In the genomic region with DNA sequence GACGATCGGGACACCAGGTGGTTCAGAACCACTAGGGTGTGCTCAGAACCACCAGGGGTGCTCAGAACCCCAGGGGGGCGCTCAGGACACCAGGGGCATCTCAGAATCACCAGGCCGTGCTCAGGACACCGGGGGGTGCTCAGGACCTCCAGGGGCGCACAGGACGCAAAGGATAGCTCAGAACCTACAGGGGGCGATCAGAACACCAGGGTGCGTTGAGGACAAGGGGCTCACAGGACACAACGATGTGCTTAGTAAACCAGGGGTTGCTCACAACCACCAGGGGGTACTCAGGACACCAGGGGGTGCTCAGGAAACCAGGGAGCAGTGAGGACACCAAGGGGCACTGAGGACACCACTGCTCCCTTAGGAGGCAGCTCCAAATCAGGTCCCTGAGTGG, we compare ENCODE assay signal across 6 cellular contexts.
DNase-seq lines count a peak whose midpoint lies in the region; ATAC-seq, FAIRE-seq and TF ChIP-seq lines count a peak whose summit lies in the region.
"Not testable (repeated sequence)": the region's sequence is repeated elsewhere in the genome, so short reads cannot be mapped to it uniquely, and the experiment has no call there.

No MANE protein-coding gene starts in this region.

- H3K9me3 Mint-ChIP-seq in activated CD4-positive, alpha-beta T cell treated with anti-CD3 and anti-CD28 coated beads for 36 hours (ENCODE audit: low read depth); activated T-cell treated with anti-CD3 and anti-CD28 coated beads, Interleukin-2, amount 50 U/mL, for 72 hours; central memory CD8-positive, alpha-beta T cell; stimulated activated effector memory CD8-positive, alpha-beta T cell treated with anti-CD3 and anti-CD28 coated beads, Interleukin-12 subunit alpha, Interleukin-12 subunit beta, amount 100 ng/mL, for 72 hours; stimulated activated naive CD8-positive, alpha-beta T cell treated with anti-CD3 and anti-CD28 coated beads, Interleukin-15, amount 100 ng/mL, for 72 hours: not testable (repeated sequence)

- not testable (repeated sequence) for TF ChIP-seq EP300 in HepG2 (IDR thresholded peaks at IDR 0.05; ENCODE audit: low read depth in 2 of 2, low read length in 2 of 2); HepG2 (CRISPR knock-in tag; IDR thresholded peaks at IDR 0.05; ENCODE audit: borderline replicate concordance)

- TF ChIP-seq RAD21 in HepG2 (CRISPR knock-in tag; IDR thresholded peaks at IDR 0.05): not testable (repeated sequence)

- FAIRE-seq in HepG2 (lab: Jason Lieb, UNC): not testable (repeated sequence)

- not testable (repeated sequence) for TF ChIP-seq POLR2A in HepG2 (IDR thresholded peaks at IDR 0.05; ENCODE audit: insufficient read depth in 1 of 2, low read depth in 2 of 2, low read length in 2 of 2)

- H3K4me3 ChIP-seq in HepG2 (replicated peaks in 1 of 3; ENCODE audit: insufficient read depth in 1 of 3, low read depth in 2 of 3, low read length in 3 of 3): not testable (repeated sequence)

- in situ Hi-C loops in HepG2 (cut with HindIII; ENCODE audit: extremely low pct_ligation_motif_present, low pct_unique_long_range_greater_than_20kb): not testable (repeated sequence)

- CTCF ChIA-PET in activated CD4-positive, alpha-beta T cell treated with anti-CD3 and anti-CD28 coated beads for 36 hours (lab: Charles Lee); HepG2 (lab: Yijun Ruan, JAX; ENCODE audit: low intra/inter-chr PET ratio, low total read pairs): not testable (repeated sequence)

- not testable (repeated sequence) for H3K79me2 ChIP-seq in HepG2 (ENCODE audit: insufficient read depth, low read length)

- H3K27me3 ChIP-seq in HepG2 (ENCODE audit: control insufficient read depth in 1 of 2, insufficient read depth in 2 of 2, low read length in 2 of 2): not testable (repeated sequence)

- not testable (repeated sequence) for DNase-seq in activated CD4-positive, alpha-beta T cell treated with anti-CD3 and anti-CD28 coated beads for 36 hours; activated T-cell treated with anti-CD3 and anti-CD28 coated beads, Interleukin-2, amount 50 U/mL, for 72 hours; central memory CD8-positive, alpha-beta T cell (ENCODE audit: low spot score in 2 of 2); HepG2 (ENCODE audit: low spot score); stimulated activated effector memory CD8-positive, alpha-beta T cell treated with anti-CD3 and anti-CD28 coated beads, Interleukin-12 subunit alpha, Interleukin-12 subunit beta, amount 100 ng/mL, for 72 hours (ENCODE audit: low spot score in 2 of 2); stimulated activated naive CD8-positive, alpha-beta T cell treated with anti-CD3 and anti-CD28 coated beads, Interleukin-15, amount 100 ng/mL, for 72 hours

- not testable (repeated sequence) for H3K27ac Mint-ChIP-seq in activated CD4-positive, alpha-beta T cell treated with anti-CD3 and anti-CD28 coated beads for 36 hours; activated T-cell treated with anti-CD3 and anti-CD28 coated beads, Interleukin-2, amount 50 U/mL, for 72 hours; central memory CD8-positive, alpha-beta T cell (ENCODE audit: low read depth); stimulated activated effector memory CD8-positive, alpha-beta T cell treated with anti-CD3 and anti-CD28 coated beads, Interleukin-12 subunit alpha, Interleukin-12 subunit beta, amount 100 ng/mL, for 72 hours; stimulated activated naive CD8-positive, alpha-beta T cell treated with anti-CD3 and anti-CD28 coated beads, Interleukin-15, amount 100 ng/mL, for 72 hours

- WGBS in HepG2 (ENCODE audit: low lambda C conversion rate): no CpG with 5 or more reads among the region's 10 CpGs

- POLR2A ChIA-PET in activated CD4-positive, alpha-beta T cell treated with anti-CD3 and anti-CD28 coated beads for 36 hours (lab: Charles Lee); HepG2 (lab: Yijun Ruan, JAX): not testable (repeated sequence)

- intact Hi-C loops in activated CD4-positive, alpha-beta T cell treated with anti-CD3 and anti-CD28 coated beads for 36 hours (cut with DNase I, micrococcal nuclease); HepG2 (cut with micrococcal nuclease; ENCODE audit: unreplicated experiment): not testable (repeated sequence)

- H3K4me3 Mint-ChIP-seq in activated CD4-positive, alpha-beta T cell treated with anti-CD3 and anti-CD28 coated beads for 36 hours; activated T-cell treated with anti-CD3 and anti-CD28 coated beads, Interleukin-2, amount 50 U/mL, for 72 hours; central memory CD8-positive, alpha-beta T cell; stimulated activated effector memory CD8-positive, alpha-beta T cell treated with anti-CD3 and anti-CD28 coated beads, Interleukin-12 subunit alpha, Interleukin-12 subunit beta, amount 100 ng/mL, for 72 hours; stimulated activated naive CD8-positive, alpha-beta T cell treated with anti-CD3 and anti-CD28 coated beads, Interleukin-15, amount 100 ng/mL, for 72 hours: not testable (repeated sequence)

- TF ChIP-seq CTCF in HepG2 (CRISPR knock-in tag; IDR thresholded peaks at IDR 0.05): not testable (repeated sequence)

- H3K36me3 Mint-ChIP-seq in activated CD4-positive, alpha-beta T cell treated with anti-CD3 and anti-CD28 coated beads for 36 hours (ENCODE audit: low read depth); activated T-cell treated with anti-CD3 and anti-CD28 coated beads, Interleukin-2, amount 50 U/mL, for 72 hours (ENCODE audit: insufficient read depth in 2 of 2); central memory CD8-positive, alpha-beta T cell (ENCODE audit: insufficient read depth); stimulated activated effector memory CD8-positive, alpha-beta T cell treated with anti-CD3 and anti-CD28 coated beads, Interleukin-12 subunit alpha, Interleukin-12 subunit beta, amount 100 ng/mL, for 72 hours: not testable (repeated sequence)

- H3K9me3 ChIP-seq in HepG2 (ENCODE audit: low read length): not testable (repeated sequence)

- H4K20me1 ChIP-seq in HepG2 (ENCODE audit: insufficient read depth, low read length): not testable (repeated sequence)

- not testable (repeated sequence) for H3K9ac ChIP-seq in HepG2 (ENCODE audit: insufficient read depth, low read depth, low read length)

- H2AFZ ChIP-seq in HepG2 (ENCODE audit: low read length): not testable (repeated sequence)

- H3K27me3 Mint-ChIP-seq in activated CD4-positive, alpha-beta T cell treated with anti-CD3 and anti-CD28 coated beads for 36 hours; activated T-cell treated with anti-CD3 and anti-CD28 coated beads, Interleukin-2, amount 50 U/mL, for 72 hours (ENCODE audit: low read depth); central memory CD8-positive, alpha-beta T cell; stimulated activated naive CD8-positive, alpha-beta T cell treated with anti-CD3 and anti-CD28 coated beads, Interleukin-15, amount 100 ng/mL, for 72 hours: not testable (repeated sequence)

- H3K4me2 ChIP-seq in HepG2 (ENCODE audit: low read depth, low read length): not testable (repeated sequence)

- not testable (repeated sequence) for BruUV-seq in HepG2 (replicated peaks; lab: Mats Ljungman, UMichigan)

- not testable (repeated sequence) for H3K27ac ChIP-seq in HepG2 (ENCODE audit: extremely low read length, insufficient read depth, low read length)

- H3K36me3 ChIP-seq in HepG2 (replicated peaks in 1 of 2; ENCODE audit: control insufficient read depth in 1 of 2, insufficient read depth in 2 of 2, low read length in 2 of 2): not testable (repeated sequence)

- H3K4me1 ChIP-seq in HepG2 (ENCODE audit: insufficient read depth, low read length): not testable (repeated sequence)

- not testable (repeated sequence) for H3K4me1 Mint-ChIP-seq in activated CD4-positive, alpha-beta T cell treated with anti-CD3 and anti-CD28 coated beads for 36 hours; activated T-cell treated with anti-CD3 and anti-CD28 coated beads, Interleukin-2, amount 50 U/mL, for 72 hours (ENCODE audit: low read depth); central memory CD8-positive, alpha-beta T cell; stimulated activated effector memory CD8-positive, alpha-beta T cell treated with anti-CD3 and anti-CD28 coated beads, Interleukin-12 subunit alpha, Interleukin-12 subunit beta, amount 100 ng/mL, for 72 hours; stimulated activated naive CD8-positive, alpha-beta T cell treated with anti-CD3 and anti-CD28 coated beads, Interleukin-15, amount 100 ng/mL, for 72 hours

- peak; percentile 23 for ATAC-seq in activated CD4-positive, alpha-beta T cell treated with anti-CD3 and anti-CD28 coated beads for 36 hours
- ATAC-seq in activated T-cell treated with anti-CD3 and anti-CD28 coated beads, Interleukin-2, amount 50 U/mL, for 72 hours (replicated peaks in 1 of 2): peak; percentile 57 to 64
- peak; percentile 14 for ATAC-seq in central memory CD8-positive, alpha-beta T cell (replicated peaks; ENCODE audit: extremely low read depth, poor library complexity, severe bottlenecking)
- peak; percentile 67 for ATAC-seq in HepG2
- ATAC-seq in stimulated activated effector memory CD8-positive, alpha-beta T cell treated with anti-CD3 and anti-CD28 coated beads, Interleukin-12 subunit alpha, Interleukin-12 subunit beta, amount 100 ng/mL, for 72 hours: peak; percentile 24
- peak; percentile 63 for ATAC-seq in stimulated activated naive CD8-positive, alpha-beta T cell treated with anti-CD3 and anti-CD28 coated beads, Interleukin-15, amount 100 ng/mL, for 72 hours

Comparison
In these comparisons a context has a peak if more than half of its experiments do, and no peak if none do; other contexts are left out.
1. ATAC-seq: peak in every context shown above with its lines; median percentile 67 in HepG2; 63 in stimulated activated naive CD8-positive, alpha-beta T cell treated with anti-CD3 and anti-CD28 coated beads, Interleukin-15, amount 100 ng/mL, for 72 hours; 60 in activated T-cell treated with anti-CD3 and anti-CD28 coated beads, Interleukin-2, amount 50 U/mL, for 72 hours; 24 in stimulated activated effector memory CD8-positive, alpha-beta T cell treated with anti-CD3 and anti-CD28 coated beads, Interleukin-12 subunit alpha, Interleukin-12 subunit beta, amount 100 ng/mL, for 72 hours; 23 in activated CD4-positive, alpha-beta T cell treated with anti-CD3 and anti-CD28 coated beads for 36 hours; 14 in central memory CD8-positive, alpha-beta T cell.